Comparison of ENCODE assay signal across 9 cellular contexts in genomic region chr12:85448548-85449139, GRCh38.
DNase-seq lines count a peak whose midpoint lies in the region; ATAC-seq and TF ChIP-seq lines count a peak whose summit lies in the region.
"Had no signal": no experiment of that assay in that cellular context is flagged by ENCODE, and none has a peak within 500 bp of the region (broad histone marks: within the 10 kb centered on the region; RNA-seq: fewer than 3 reads in every experiment).

No MANE protein-coding gene starts in this region.

- H3K27me3 Mint-ChIP-seq in activated CD4-positive, alpha-beta memory T cell treated with anti-CD3 and anti-CD28 coated beads, Interleukin-2, amount 10 ng/mL, durations not matched to agents 7 days and 5 days: no peaks in the 10 kb centered on the region
- H3K27me3 Mint-ChIP-seq: activated CD4-positive, alpha-beta T cell treated with anti-CD3 and anti-CD28 coated beads, Interleukin-2, amount 10 ng/mL, durations not matched to agents 7 days and 5 days had no signal

- no peak overlapping the region for H3K4me3 ChIP-seq in AG09309 (ENCODE audit: control insufficient read depth, low read depth, low read length)
- no peak overlapping the region for H3K4me3 ChIP-seq in foreskin fibroblast (ENCODE audit: low read depth in 1 of 2, low read length in 2 of 2)

- CTCF ChIA-PET in activated CD4-positive, alpha-beta memory T cell treated with anti-CD3 and anti-CD28 coated beads, Interleukin-2, amount 10 ng/mL, durations not matched to agents 7 days and 5 days (lab: Charles Lee): no interaction called here

- peak; percentile 38 for TF ChIP-seq CTCF in AG09309 (IDR thresholded peaks at IDR 0.05; ENCODE audit: control insufficient read depth, insufficient read depth, low read depth, low read length, missing control alignments)
- TF ChIP-seq CTCF in foreskin fibroblast (IDR thresholded peaks at IDR 0.05; ENCODE audit: low read depth, low read length): peak; percentile 17

- H3K4me1 Mint-ChIP-seq in activated CD4-positive, alpha-beta memory T cell treated with anti-CD3 and anti-CD28 coated beads, Interleukin-2, amount 10 ng/mL, durations not matched to agents 7 days and 5 days: no peaks in the 10 kb centered on the region
- H3K4me1 Mint-ChIP-seq: activated CD4-positive, alpha-beta T cell treated with anti-CD3 and anti-CD28 coated beads, Interleukin-2, amount 10 ng/mL, durations not matched to agents 7 days and 5 days had no signal

- no peaks in the 10 kb centered on the region for H3K36me3 Mint-ChIP-seq in activated CD4-positive, alpha-beta memory T cell treated with anti-CD3 and anti-CD28 coated beads, Interleukin-2, amount 10 ng/mL, durations not matched to agents 7 days and 5 days (ENCODE audit: low read depth)

- H3K27ac Mint-ChIP-seq in activated CD4-positive, alpha-beta memory T cell treated with anti-CD3 and anti-CD28 coated beads, Interleukin-2, amount 10 ng/mL, durations not matched to agents 7 days and 5 days: no peak overlapping the region
- H3K27ac Mint-ChIP-seq: activated CD4-positive, alpha-beta T cell treated with anti-CD3 and anti-CD28 coated beads, Interleukin-2, amount 10 ng/mL, durations not matched to agents 7 days and 5 days had no signal

- DNase-seq in AG09309 (ENCODE audit: low read depth): no peak
- DNase-seq in OCI-M1 (lab: John Stamatoyannopoulos, UW): peak; percentile 71
- peak in 1 of 2 donors; percentile 55 for DNase-seq in foreskin fibroblast
- no peak for DNase-seq in activated CD4-positive, alpha-beta memory T cell treated with anti-CD3 and anti-CD28 coated beads, Interleukin-2, amount 10 ng/mL, durations not matched to agents 7 days and 5 days
- DNase-seq in DMS79 (lab: John Stamatoyannopoulos, UW): no peak
- DNase-seq in pons (ENCODE audit: low spot score): no peak
- DNase-seq: activated CD4-positive, alpha-beta T cell treated with anti-CD3 and anti-CD28 coated beads, Interleukin-2, amount 10 ng/mL, durations not matched to agents 7 days and 5 days had no signal

- peak; percentile 47 for ATAC-seq in GM21381 (IDR thresholded peaks at IDR 0.05; ENCODE audit: unreplicated experiment)
- no peak for ATAC-seq in GM19397 (IDR thresholded peaks at IDR 0.05; ENCODE audit: unreplicated experiment)

- H3K4me3 Mint-ChIP-seq in activated CD4-positive, alpha-beta memory T cell treated with anti-CD3 and anti-CD28 coated beads, Interleukin-2, amount 10 ng/mL, durations not matched to agents 7 days and 5 days: no peak overlapping the region
- H3K4me3 Mint-ChIP-seq: activated CD4-positive, alpha-beta T cell treated with anti-CD3 and anti-CD28 coated beads, Interleukin-2, amount 10 ng/mL, durations not matched to agents 7 days and 5 days had no signal

- H3K9me3 Mint-ChIP-seq in activated CD4-positive, alpha-beta memory T cell treated with anti-CD3 and anti-CD28 coated beads, Interleukin-2, amount 10 ng/mL, durations not matched to agents 7 days and 5 days: no peaks in the 10 kb centered on the region
- H3K9me3 Mint-ChIP-seq: activated CD4-positive, alpha-beta T cell treated with anti-CD3 and anti-CD28 coated beads, Interleukin-2, amount 10 ng/mL, durations not matched to agents 7 days and 5 days had no signal

- POLR2A ChIA-PET in activated CD4-positive, alpha-beta memory T cell treated with anti-CD3 and anti-CD28 coated beads, Interleukin-2, amount 10 ng/mL, durations not matched to agents 7 days and 5 days (lab: Charles Lee): no interaction called here
